1 cellular context compared by ENCODE assay signal in genomic region chr1:14626869-14627607, GRCh38.
TF ChIP-seq lines count a peak whose summit lies in the region.

No MANE protein-coding gene starts in this region.

TF ChIP-seq in WTC11, 78 proteins besides CTCF, POLR2A, EP300 and RAD21 (continued from another document):
- no peak for TF ChIP-seq ZNF138 (CRISPR knock-in tag; conservative IDR thresholded peaks at IDR 0.05)
